ENCODE assay signal across 1 cellular context in the genomic region with DNA sequence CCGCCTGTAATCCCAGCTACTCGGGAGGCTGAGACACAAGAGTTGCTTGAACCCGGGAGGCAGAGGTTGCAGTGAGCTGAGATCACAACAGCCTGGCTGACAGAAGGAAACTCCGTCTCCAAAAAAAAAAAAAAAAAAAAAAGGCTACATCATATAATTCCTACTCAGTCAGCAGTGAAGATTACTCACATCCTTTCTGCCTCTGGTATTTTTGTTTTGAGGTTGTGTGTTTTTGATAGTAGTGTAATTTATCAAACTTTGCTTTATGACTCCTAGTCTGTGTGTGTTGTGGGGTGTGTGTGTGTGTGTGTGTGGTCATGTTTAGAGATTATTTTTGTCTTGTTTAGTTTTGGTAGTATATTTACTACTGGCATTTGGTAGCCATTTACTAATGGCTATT.
TF ChIP-seq lines count a peak whose summit lies in the region.

No MANE protein-coding gene starts in this region.

TF ChIP-seq in HepG2, 621 proteins besides CTCF, POLR2A, EP300 and RAD21:
- TF ChIP-seq, protein P1, sequence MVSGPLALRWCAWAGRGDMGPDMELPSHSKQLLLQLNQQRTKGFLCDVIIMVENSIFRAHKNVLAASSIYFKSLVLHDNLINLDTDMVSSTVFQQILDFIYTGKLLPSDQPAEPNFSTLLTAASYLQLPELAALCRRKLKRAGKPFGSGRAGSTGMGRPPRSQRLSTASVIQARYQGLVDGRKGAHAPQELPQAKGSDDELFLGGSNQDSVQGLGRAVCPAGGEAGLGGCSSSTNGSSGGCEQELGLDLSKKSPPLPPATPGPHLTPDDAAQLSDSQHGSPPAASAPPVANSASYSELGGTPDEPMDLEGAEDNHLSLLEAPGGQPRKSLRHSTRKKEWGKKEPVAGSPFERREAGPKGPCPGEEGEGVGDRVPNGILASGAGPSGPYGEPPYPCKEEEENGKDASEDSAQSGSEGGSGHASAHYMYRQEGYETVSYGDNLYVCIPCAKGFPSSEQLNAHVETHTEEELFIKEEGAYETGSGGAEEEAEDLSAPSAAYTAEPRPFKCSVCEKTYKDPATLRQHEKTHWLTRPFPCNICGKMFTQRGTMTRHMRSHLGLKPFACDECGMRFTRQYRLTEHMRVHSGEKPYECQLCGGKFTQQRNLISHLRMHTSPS (CRISPR knock-in tag; IDR thresholded peaks at IDR 0.05; ENCODE audit: low read depth): no peak
- TF ChIP-seq, protein P2, sequence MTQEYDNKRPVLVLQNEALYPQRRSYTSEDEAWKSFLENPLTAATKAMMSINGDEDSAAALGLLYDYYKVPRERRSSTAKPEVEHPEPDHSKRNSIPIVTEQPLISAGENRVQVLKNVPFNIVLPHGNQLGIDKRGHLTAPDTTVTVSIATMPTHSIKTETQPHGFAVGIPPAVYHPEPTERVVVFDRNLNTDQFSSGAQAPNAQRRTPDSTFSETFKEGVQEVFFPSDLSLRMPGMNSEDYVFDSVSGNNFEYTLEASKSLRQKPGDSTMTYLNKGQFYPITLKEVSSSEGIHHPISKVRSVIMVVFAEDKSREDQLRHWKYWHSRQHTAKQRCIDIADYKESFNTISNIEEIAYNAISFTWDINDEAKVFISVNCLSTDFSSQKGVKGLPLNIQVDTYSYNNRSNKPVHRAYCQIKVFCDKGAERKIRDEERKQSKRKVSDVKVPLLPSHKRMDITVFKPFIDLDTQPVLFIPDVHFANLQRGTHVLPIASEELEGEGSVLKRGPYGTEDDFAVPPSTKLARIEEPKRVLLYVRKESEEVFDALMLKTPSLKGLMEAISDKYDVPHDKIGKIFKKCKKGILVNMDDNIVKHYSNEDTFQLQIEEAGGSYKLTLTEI (CRISPR knock-in tag; conservative IDR thresholded peaks at IDR 0.05): no peak
- TF ChIP-seq, protein P3, sequence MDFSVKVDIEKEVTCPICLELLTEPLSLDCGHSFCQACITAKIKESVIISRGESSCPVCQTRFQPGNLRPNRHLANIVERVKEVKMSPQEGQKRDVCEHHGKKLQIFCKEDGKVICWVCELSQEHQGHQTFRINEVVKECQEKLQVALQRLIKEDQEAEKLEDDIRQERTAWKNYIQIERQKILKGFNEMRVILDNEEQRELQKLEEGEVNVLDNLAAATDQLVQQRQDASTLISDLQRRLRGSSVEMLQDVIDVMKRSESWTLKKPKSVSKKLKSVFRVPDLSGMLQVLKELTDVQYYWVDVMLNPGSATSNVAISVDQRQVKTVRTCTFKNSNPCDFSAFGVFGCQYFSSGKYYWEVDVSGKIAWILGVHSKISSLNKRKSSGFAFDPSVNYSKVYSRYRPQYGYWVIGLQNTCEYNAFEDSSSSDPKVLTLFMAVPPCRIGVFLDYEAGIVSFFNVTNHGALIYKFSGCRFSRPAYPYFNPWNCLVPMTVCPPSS (IDR thresholded peaks at IDR 0.05): no peak
